Comparison of ENCODE assay signal across 18 cellular contexts in genomic region chr16:89413811-89414585, GRCh38.
DNase-seq lines count a peak whose midpoint lies in the region; ATAC-seq and TF ChIP-seq lines count a peak whose summit lies in the region.
"Had no signal": no experiment of that assay in that cellular context is flagged by ENCODE, and none has a peak within 500 bp of the region (broad histone marks: within the 10 kb centered on the region; RNA-seq: fewer than 3 reads in every experiment).

No MANE protein-coding gene starts in this region.

- no peak overlapping the region for H3K4me3 ChIP-seq in CD4-positive, CD25-positive, alpha-beta regulatory T cell (ENCODE audit: low read depth, low read length)
- no peak overlapping the region for H3K4me3 ChIP-seq in ectodermal cell (ENCODE audit: insufficient read depth, low read depth, low read length)
- no peak overlapping the region for H3K4me3 ChIP-seq in neural progenitor cell
- no peak overlapping the region for H3K4me3 ChIP-seq in prostate gland
- H3K4me3 ChIP-seq: tibial nerve had no signal

- CTCF ChIA-PET in activated CD4-positive, alpha-beta memory T cell treated with anti-CD3 and anti-CD28 coated beads, Interleukin-2, amount 10 ng/mL, durations not matched to agents 7 days and 5 days (lab: Charles Lee), result no interaction called here

- peaks cover 4% of the 10 kb centered on the region for H4K20me1 ChIP-seq in H9 (ENCODE audit: control insufficient read depth, insufficient read depth, insufficient read length)
- H4K20me1 ChIP-seq in neural progenitor cell (ENCODE audit: low read depth), result peaks cover 100% of the 10 kb centered on the region

- H4K5ac ChIP-seq in H9 (ENCODE audit: insufficient read length, low read depth, low read length), result no peak overlapping the region

- H3K27me3 Mint-ChIP-seq in CD4-positive, CD25-positive, alpha-beta regulatory T cell, result no peaks in the 10 kb centered on the region
- H3K27me3 Mint-ChIP-seq in H9 (ENCODE audit: low read depth), result no peaks in the 10 kb centered on the region
- H3K27me3 Mint-ChIP-seq in neural progenitor cell (ENCODE audit: insufficient read depth, low read depth), result peaks cover 6% of the 10 kb centered on the region
- H3K27me3 Mint-ChIP-seq in activated CD4-positive, alpha-beta memory T cell treated with anti-CD3 and anti-CD28 coated beads, Interleukin-2, amount 10 ng/mL, durations not matched to agents 7 days and 5 days, result no peaks in the 10 kb centered on the region

- H2BK15ac ChIP-seq in H9 (ENCODE audit: low read depth, low read length), result no peak overlapping the region

- WGBS in H9 (ENCODE audit: extremely low coverage, insufficient read length, low lambda C conversion rate), result no CpG with 5 or more reads among the region's 20 CpGs
- WGBS in ectodermal cell, 2 experiments, result 84 to 86% methylated on average over 20 of the region's 20 CpGs
- WGBS in prostate gland, result 82% methylated on average over 20 of the region's 20 CpGs

- peaks cover 23% of the 10 kb centered on the region for H3K36me3 ChIP-seq in CD4-positive, CD25-positive, alpha-beta regulatory T cell (ENCODE audit: control insufficient read depth, insufficient read depth, low read length)
- no peaks in the 10 kb centered on the region for H3K36me3 ChIP-seq in ectodermal cell (ENCODE audit: control insufficient read depth, insufficient read depth, low read length)
- H3K36me3 ChIP-seq in neural progenitor cell, result no peaks in the 10 kb centered on the region
- no peaks in the 10 kb centered on the region for H3K36me3 ChIP-seq in prostate gland

- ATAC-seq in CD4-positive, CD25-positive, alpha-beta regulatory T cell (ENCODE audit: low read depth in 2 of 2), result no peak
- ATAC-seq: PC-3; stimulated activated naive CD8-positive, alpha-beta T cell treated with anti-CD3 and anti-CD28 coated beads, Interleukin-15, Interleukin-2, amounts not matched to agents 100 U/mL and 50 U/mL, for 24 hours had no signal

- H2BK120ac ChIP-seq in H9 (ENCODE audit: low read depth, low read length, poor library complexity, severe bottlenecking), result no peak overlapping the region

- H3K27me3 ChIP-seq in CD4-positive, CD25-positive, alpha-beta regulatory T cell (ENCODE audit: control insufficient read depth, insufficient read depth, low read length), result no peaks in the 10 kb centered on the region
- no peaks in the 10 kb centered on the region for H3K27me3 ChIP-seq in H9 (ENCODE audit: insufficient read depth, low read length)
- H3K27me3 ChIP-seq in ectodermal cell (ENCODE audit: control insufficient read depth, insufficient read depth, low read length, poor library complexity, severe bottlenecking), result no peaks in the 10 kb centered on the region
- no peaks in the 10 kb centered on the region for H3K27me3 ChIP-seq in neural progenitor cell
- H3K27me3 ChIP-seq in prostate gland (replicated peaks; ENCODE audit: insufficient read depth), result no peaks in the 10 kb centered on the region
- H3K27me3 ChIP-seq: tibial nerve had no signal

- no peak overlapping the region for H2AK5ac ChIP-seq in H9 (ENCODE audit: insufficient read length, low read length)

- no peak overlapping the region for H3K23ac ChIP-seq in H9 (ENCODE audit: insufficient read length, low read depth, low read length)

- H3T11ph ChIP-seq in H9 (ENCODE audit: low read length), result no peak overlapping the region

- H4K8ac ChIP-seq in H9 (replicated peaks; ENCODE audit: insufficient read length, low read depth, low read length), result no peak overlapping the region

- peaks cover 13 to 84% (median 60%) of the 10 kb centered on the region in 4 donors for H3K4me1 Mint-ChIP-seq in CD4-positive, CD25-positive, alpha-beta regulatory T cell
- H3K4me1 Mint-ChIP-seq in H9, result peaks cover 48 to 54% of the 10 kb centered on the region in 2 experiments
- peaks cover 60% of the 10 kb centered on the region for H3K4me1 Mint-ChIP-seq in neural progenitor cell
- H3K4me1 Mint-ChIP-seq in activated CD4-positive, alpha-beta memory T cell treated with anti-CD3 and anti-CD28 coated beads, Interleukin-2, amount 10 ng/mL, durations not matched to agents 7 days and 5 days, result peaks cover 57% of the 10 kb centered on the region

- H2AFZ ChIP-seq in H9 (ENCODE audit: low read length), result no peak overlapping the region
- no peak overlapping the region for H2AFZ ChIP-seq in neural progenitor cell (replicated peaks)

- H2BK12ac ChIP-seq in H9 (ENCODE audit: insufficient read length, low read depth, low read length), result no peak overlapping the region

- no peak overlapping the region for H3K18ac ChIP-seq in H9 (ENCODE audit: insufficient read length, low read depth, low read length)

- H3K79me2 ChIP-seq in H9 (ENCODE audit: insufficient read depth, low read length) (peaks cover 80% of the 10 kb centered on the region), neural progenitor cell (ENCODE audit: low read depth) (peaks cover 100% of the 10 kb centered on the region)

- POLR2A ChIA-PET in activated CD4-positive, alpha-beta memory T cell treated with anti-CD3 and anti-CD28 coated beads, Interleukin-2, amount 10 ng/mL, durations not matched to agents 7 days and 5 days (lab: Charles Lee), result no interaction called here

- H3K9me3 Mint-ChIP-seq in CD4-positive, CD25-positive, alpha-beta regulatory T cell, result no peaks in the 10 kb centered on the region
- H3K9me3 Mint-ChIP-seq in H9 (no peaks in the 10 kb centered on the region), neural progenitor cell (no peaks in the 10 kb centered on the region)
- H3K9me3 Mint-ChIP-seq in activated CD4-positive, alpha-beta memory T cell treated with anti-CD3 and anti-CD28 coated beads, Interleukin-2, amount 10 ng/mL, durations not matched to agents 7 days and 5 days, result no peaks in the 10 kb centered on the region

- H3K56ac ChIP-seq in H9 (ENCODE audit: insufficient read length, low read depth, low read length), result no peak overlapping the region

- peak overlapping the region; percentile 49 to 82 (median 82) for H3K27ac Mint-ChIP-seq in CD4-positive, CD25-positive, alpha-beta regulatory T cell
- peak overlapping the region in 2 of 3 experiments; percentile 22 to 82; a peak in 3 of 7 replicates for H3K27ac Mint-ChIP-seq in H9
- H3K27ac Mint-ChIP-seq in neural progenitor cell, result no peak overlapping the region
- H3K27ac Mint-ChIP-seq in activated CD4-positive, alpha-beta memory T cell treated with anti-CD3 and anti-CD28 coated beads, Interleukin-2, amount 10 ng/mL, durations not matched to agents 7 days and 5 days, result no peak overlapping the region

- H3K4me2 ChIP-seq in H9 (ENCODE audit: insufficient read depth, insufficient read length, low read length), result no peak overlapping the region
- H3K4me2 ChIP-seq in neural progenitor cell, result peak overlapping the region; percentile 10

- H3K23me2 ChIP-seq in H9 (ENCODE audit: insufficient read length, low read depth, low read length, poor library complexity, severe bottlenecking), result no peaks in the 10 kb centered on the region

- no peak overlapping the region for H2BK5ac ChIP-seq in H9 (ENCODE audit: insufficient read length, low read length)

- no peak for TF ChIP-seq POLR2A in prostate gland (IDR thresholded peaks at IDR 0.05)

- peaks cover 22% of the 10 kb centered on the region for H3F3A ChIP-seq in neural progenitor cell (ENCODE audit: low read depth)

- TF ChIP-seq CTCF in H9 (conservative IDR thresholded peaks at IDR 0.05) (no peak), neural progenitor cell (IDR thresholded peaks at IDR 0.05) (no peak), prostate gland (IDR thresholded peaks at IDR 0.05) (no peak)

- H3K4me3 Mint-ChIP-seq in CD4-positive, CD25-positive, alpha-beta regulatory T cell, result peak overlapping the region; percentile 26 to 76 (median 66)
- H3K4me3 Mint-ChIP-seq in H9, result no peak overlapping the region; a peak in 1 of 5 replicates
- peak overlapping the region; percentile 53 for H3K4me3 Mint-ChIP-seq in neural progenitor cell
- H3K4me3 Mint-ChIP-seq in activated CD4-positive, alpha-beta memory T cell treated with anti-CD3 and anti-CD28 coated beads, Interleukin-2, amount 10 ng/mL, durations not matched to agents 7 days and 5 days, result no peak overlapping the region

- H3K27ac ChIP-seq in CD4-positive, CD25-positive, alpha-beta regulatory T cell (ENCODE audit: insufficient read depth, low read length, poor library complexity, severe bottlenecking), result peak overlapping the region; percentile 39
- H3K27ac ChIP-seq in H9 (ENCODE audit: insufficient read length, low read depth, low read length) (no peak overlapping the region), ectodermal cell (ENCODE audit: insufficient read depth, low read depth, low read length, poor library complexity, severe bottlenecking) (peak overlapping the region; percentile 4), neural progenitor cell (no peak overlapping the region), prostate gland (no peak overlapping the region)
- H3K27ac ChIP-seq: tibial nerve had no signal

- H3K36me3 Mint-ChIP-seq in CD4-positive, CD25-positive, alpha-beta regulatory T cell, result peaks cover 10% of the 10 kb centered on the region
- peaks cover 6 to 19% (median 17%) of the 10 kb centered on the region in 3 experiments for H3K36me3 Mint-ChIP-seq in H9 (ENCODE audit: insufficient read depth in 1 of 3, low read depth in 3 of 3)
- peaks cover 20% of the 10 kb centered on the region for H3K36me3 Mint-ChIP-seq in neural progenitor cell
- H3K36me3 Mint-ChIP-seq in activated CD4-positive, alpha-beta memory T cell treated with anti-CD3 and anti-CD28 coated beads, Interleukin-2, amount 10 ng/mL, durations not matched to agents 7 days and 5 days (ENCODE audit: low read depth), result peaks cover 33% of the 10 kb centered on the region

- peak overlapping the region; percentile 17; the same call in 1 of the 2 replicates for H3K14ac ChIP-seq in H9 (ENCODE audit: insufficient read depth, low read length)

- no peak for DNase-seq in CD4-positive, CD25-positive, alpha-beta regulatory T cell
- DNase-seq in H9 (no peak), neural progenitor cell (ENCODE audit: low spot score) (no peak), prostate gland (ENCODE audit: low spot score) (no peak), COLO668 (lab: John Stamatoyannopoulos, UW; ENCODE audit: unreplicated experiment) (no peak)
- no peak for DNase-seq in activated CD4-positive, alpha-beta memory T cell treated with anti-CD3 and anti-CD28 coated beads, Interleukin-2, amount 10 ng/mL, durations not matched to agents 7 days and 5 days
- DNase-seq: activated CD4-positive, CD25-positive, alpha-beta regulatory T cell; activated CD8-positive, alpha-beta memory T cell treated with anti-CD3 and anti-CD28 coated beads for 24 hours; amniotic stem cell; caudate nucleus; GOT3; NCI-H146; NCI-H774; PC-3; stimulated activated naive CD8-positive, alpha-beta T cell treated with anti-CD3 and anti-CD28 coated beads, Interleukin-15, Interleukin-2, amounts not matched to agents 100 U/mL and 50 U/mL, for 24 hours; T-helper 9 cell had no signal

- peaks cover 9% of the 10 kb centered on the region for H3K79me1 ChIP-seq in H9 (ENCODE audit: insufficient read depth, low read depth, low read length, poor library complexity, severe bottlenecking)

- H3K4me1 ChIP-seq in CD4-positive, CD25-positive, alpha-beta regulatory T cell (ENCODE audit: control insufficient read depth, insufficient read depth, low read length, poor library complexity, severe bottlenecking), result peaks cover 76% of the 10 kb centered on the region
- no peaks in the 10 kb centered on the region; the same call in 1 of the 2 replicates for H3K4me1 ChIP-seq in H9 (ENCODE audit: insufficient read depth, low read length)
- peaks cover 36% of the 10 kb centered on the region for H3K4me1 ChIP-seq in ectodermal cell (ENCODE audit: control insufficient read depth, insufficient read depth, low read length)
- peaks cover 43% of the 10 kb centered on the region for H3K4me1 ChIP-seq in neural progenitor cell
- H3K4me1 ChIP-seq in prostate gland (replicated peaks), result peaks cover 20% of the 10 kb centered on the region

- H3K9ac ChIP-seq in H9 (ENCODE audit: extremely low read depth, insufficient read length, low read length) (no peak overlapping the region), neural progenitor cell (no peak overlapping the region)

- H3K9me3 ChIP-seq in CD4-positive, CD25-positive, alpha-beta regulatory T cell (ENCODE audit: control insufficient read depth in 2 of 2, low read length in 2 of 2), result no peaks in the 10 kb centered on the region
- H3K9me3 ChIP-seq in H9 (ENCODE audit: control insufficient read depth, low read depth, low read length), result no peaks in the 10 kb centered on the region
- no peaks in the 10 kb centered on the region for H3K9me3 ChIP-seq in ectodermal cell (ENCODE audit: control insufficient read depth, low read length)
- H3K9me3 ChIP-seq in neural progenitor cell (ENCODE audit: low read depth), result no peaks in the 10 kb centered on the region
- H3K9me3 ChIP-seq in prostate gland, result no peaks in the 10 kb centered on the region
- H3K9me3 ChIP-seq: tibial nerve had no signal

- no peak overlapping the region for H3K4ac ChIP-seq in H9 (ENCODE audit: low read depth, low read length)

- H4K91ac ChIP-seq in H9 (ENCODE audit: insufficient read length, low read depth, low read length), result no peak overlapping the region

- no peak overlapping the region for H2BK20ac ChIP-seq in H9 (ENCODE audit: low read depth, low read length, poor library complexity, severe bottlenecking)

- intact Hi-C loops in prostate gland (cut with DNase I), result no loop called here

Comparison
In these comparisons a context has a peak if more than half of its experiments do, and no peak if none do; other contexts are left out.
1. H3K27ac ChIP-seq: peak in CD4-positive, CD25-positive, alpha-beta regulatory T cell (single experiment) and ectodermal cell (single experiment); none in H9 (single experiment), neural progenitor cell (single experiment) and prostate gland (0 of 2).
2. H3K27ac Mint-ChIP-seq: peak in CD4-positive, CD25-positive, alpha-beta regulatory T cell (3 of 3) and H9 (2 of 3); none in neural progenitor cell (single experiment) and activated CD4-positive, alpha-beta memory T cell treated with anti-CD3 and anti-CD28 coated beads, Interleukin-2, amount 10 ng/mL, durations not matched to agents 7 days and 5 days (single experiment).
3. H3K4me3 Mint-ChIP-seq: peak in CD4-positive, CD25-positive, alpha-beta regulatory T cell (4 of 4) and neural progenitor cell (single experiment); none in H9 (0 of 2) and activated CD4-positive, alpha-beta memory T cell treated with anti-CD3 and anti-CD28 coated beads, Interleukin-2, amount 10 ng/mL, durations not matched to agents 7 days and 5 days (single experiment).